ENCODE assay signal across 19 cellular contexts in genomic region chr4:73064536-73064935, GRCh38.
"Had no signal": no experiment of that assay in that cellular context is flagged by ENCODE, and none has a peak within 500 bp of the region (broad histone marks: within the 10 kb centered on the region; RNA-seq: fewer than 3 reads in every experiment).

No MANE protein-coding gene starts in this region.

- H3K27me3 ChIP-seq: esophagus squamous epithelium, neutrophil, pancreas, right lobe of liver, upper lobe of left lung had no signal

- H3K9me3 ChIP-seq: esophagus squamous epithelium, mucosa of descending colon, neutrophil, pancreas, right lobe of liver, thoracic aorta, upper lobe of left lung had no signal

- H3K27ac ChIP-seq: esophagus squamous epithelium, neutrophil, pancreas, right lobe of liver, SK-N-MC, thoracic aorta, upper lobe of left lung had no signal

- DNase-seq: activated CD8-positive, alpha-beta memory T cell treated with anti-CD3 and anti-CD28 coated beads, Interleukin-2, amount 50 U/mL, for 4 hours; activated naive CD4-positive, alpha-beta T cell; amniotic stem cell; effector memory CD8-positive, alpha-beta T cell; esophagus squamous epithelium; mucosa of descending colon; naive B cell; pancreas; right lobe of liver; small intestine; stimulated activated CD4-positive, alpha-beta T cell treated with anti-CD3 and anti-CD28 coated beads, Interleukin-15, amount 100 ng/mL, for 24 hours; stimulated activated CD4-positive, alpha-beta T cell treated with anti-CD3 and anti-CD28 coated beads, Interleukin-4, amount 100 ng/mL, for 1 hour; upper lobe of left lung had no signal

- H3K27me3 Mint-ChIP-seq: effector memory CD8-positive, alpha-beta T cell; memory B cell; naive B cell had no signal

- H3K27ac Mint-ChIP-seq: activated T-helper 1 cell treated with anti-CD3 and anti-CD28 coated beads, Interleukin-12 subunit alpha, Interleukin-12 subunit beta, Interleukin-2, Interleukin-4 antibody, amounts not matched to agents 30 ng/mL and 10 ng/mL and 1 ng/mL, durations not matched to agents 14 hours and 24 hours and 36 hours; memory B cell; T-helper 2 cell treated with Interferon-gamma antibody and Interleukin-4, amounts not matched to agents 5 μg/mL and 100 μg/mL, for 36 hours had no signal

- ATAC-seq: effector memory CD8-positive, alpha-beta T cell; mucosa of descending colon; pancreas; right lobe of liver had no signal

- H3K4me3 ChIP-seq: esophagus squamous epithelium, mucosa of descending colon, pancreas, right lobe of liver, SK-N-MC, thoracic aorta, upper lobe of left lung had no signal

- H3K4me3 Mint-ChIP-seq: activated T-helper 1 cell treated with anti-CD3 and anti-CD28 coated beads, Interleukin-12 subunit alpha, Interleukin-12 subunit beta, Interleukin-2, Interleukin-4 antibody, amounts not matched to agents 30 ng/mL and 10 ng/mL and 1 ng/mL, durations not matched to agents 14 hours and 24 hours and 36 hours; effector memory CD8-positive, alpha-beta T cell; memory B cell; T-helper 2 cell treated with Interferon-gamma antibody and Interleukin-4, amounts not matched to agents 5 μg/mL and 100 μg/mL, for 36 hours had no signal

- H3K9me3 Mint-ChIP-seq: activated T-helper 1 cell treated with anti-CD3 and anti-CD28 coated beads, Interleukin-12 subunit alpha, Interleukin-12 subunit beta, Interleukin-2, Interleukin-4 antibody, amounts not matched to agents 30 ng/mL and 10 ng/mL and 1 ng/mL, durations not matched to agents 14 hours and 24 hours and 36 hours; effector memory CD8-positive, alpha-beta T cell; memory B cell; naive B cell; T-helper 2 cell treated with Interferon-gamma antibody and Interleukin-4, amounts not matched to agents 5 μg/mL and 100 μg/mL, for 36 hours had no signal
